ENCODE assay signal across 1 cellular context in the genomic region with DNA sequence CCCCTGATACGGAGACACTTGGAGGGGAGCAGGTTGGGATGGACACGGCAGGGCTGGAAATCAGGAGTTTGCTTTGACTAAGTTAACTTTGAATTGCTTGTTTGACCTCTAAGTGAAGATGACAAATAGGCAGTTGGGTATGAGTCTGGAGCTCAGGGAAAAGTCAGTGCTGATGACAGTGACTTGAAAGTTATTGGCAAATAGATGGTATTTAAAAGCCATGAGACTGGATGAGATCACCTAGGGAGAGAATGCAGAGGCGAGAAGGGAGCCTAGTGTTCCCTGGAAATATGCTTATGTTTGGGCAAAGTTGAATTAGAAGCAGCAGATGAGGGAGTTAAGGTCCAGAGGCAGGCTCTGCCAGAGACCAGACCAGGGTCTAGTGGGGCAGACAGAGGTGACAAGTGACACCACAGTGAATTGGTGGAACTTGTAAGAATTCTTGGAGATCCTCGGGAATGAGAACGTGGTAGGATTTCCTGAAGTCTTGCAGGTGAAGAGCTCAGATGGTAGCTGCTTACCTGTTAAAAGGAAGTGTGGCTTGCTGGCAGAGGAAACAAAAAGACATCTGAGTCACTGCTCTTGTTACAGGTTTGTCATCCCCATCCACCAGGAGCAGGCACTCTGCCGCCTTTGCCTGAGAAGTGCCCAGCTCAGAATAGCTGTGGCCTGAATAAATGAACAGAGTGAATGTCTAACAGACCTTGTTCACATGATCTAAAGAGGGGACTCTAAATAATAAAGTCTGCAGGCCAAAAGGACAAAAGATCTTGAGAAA.
TF ChIP-seq lines count a peak whose summit lies in the region.

No MANE protein-coding gene starts in this region.

TF ChIP-seq in HEK293T, 16 proteins besides CTCF, POLR2A, EP300 and RAD21:
- TF ChIP-seq, protein P1, sequence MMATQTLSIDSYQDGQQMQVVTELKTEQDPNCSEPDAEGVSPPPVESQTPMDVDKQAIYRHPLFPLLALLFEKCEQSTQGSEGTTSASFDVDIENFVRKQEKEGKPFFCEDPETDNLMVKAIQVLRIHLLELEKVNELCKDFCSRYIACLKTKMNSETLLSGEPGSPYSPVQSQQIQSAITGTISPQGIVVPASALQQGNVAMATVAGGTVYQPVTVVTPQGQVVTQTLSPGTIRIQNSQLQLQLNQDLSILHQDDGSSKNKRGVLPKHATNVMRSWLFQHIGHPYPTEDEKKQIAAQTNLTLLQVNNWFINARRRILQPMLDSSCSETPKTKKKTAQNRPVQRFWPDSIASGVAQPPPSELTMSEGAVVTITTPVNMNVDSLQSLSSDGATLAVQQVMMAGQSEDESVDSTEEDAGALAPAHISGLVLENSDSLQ (IDR thresholded peaks at IDR 0.05) = no peak
- TF ChIP-seq FOXA1 (IDR thresholded peaks at IDR 0.05) (no peak), FOXK2 (IDR thresholded peaks at IDR 0.05) (no peak), SP1 (IDR thresholded peaks at IDR 0.05) (no peak), ZNF384 (IDR thresholded peaks at IDR 0.05) (no peak), NFRKB (IDR thresholded peaks at IDR 0.05) (no peak), FOXM1 (IDR thresholded peaks at IDR 0.05; ENCODE audit: borderline replicate concordance) (no peak), LEF1 (IDR thresholded peaks at IDR 0.05; ENCODE audit: borderline replicate concordance) (no peak), CTBP1 (IDR thresholded peaks at IDR 0.05; ENCODE audit: borderline replicate concordance) (no peak)
TF ChIP-seq in HEK293T: peak in this region for 0.
